ENCODE assay signal across 8 cellular contexts in genomic region chr3:128804017-128804816, GRCh38.
DNase-seq lines count a peak whose midpoint lies in the region; ATAC-seq and TF ChIP-seq lines count a peak whose summit lies in the region.

No MANE protein-coding gene starts in this region.

- no peaks in the 10 kb centered on the region for H3K9me3 ChIP-seq in T-helper 17 cell (ENCODE audit: control insufficient read depth, low read length, poor library complexity, severe bottlenecking)

- H3K4me1 Mint-ChIP-seq in T-helper 17 cell = peaks cover 61% of the 10 kb centered on the region
- peaks cover 47 to 52% of the 10 kb centered on the region in 2 donors for H3K4me1 Mint-ChIP-seq in natural killer cell

- H3K36me3 Mint-ChIP-seq in T-helper 17 cell (ENCODE audit: low read depth) = peaks cover 11% of the 10 kb centered on the region
- peaks cover 17% of the 10 kb centered on the region for H3K36me3 Mint-ChIP-seq in natural killer cell

- H3K4me1 ChIP-seq in ACC112 (ENCODE audit: control insufficient read depth, insufficient read depth, low read length, unreplicated experiment) = peaks cover 36% of the 10 kb centered on the region

- H3K27me3 Mint-ChIP-seq in T-helper 17 cell (no peaks in the 10 kb centered on the region), natural killer cell (ENCODE audit: low read depth in 2 of 2) (no peaks in the 10 kb centered on the region)

- H2AFZ ChIP-seq in ACC112 (ENCODE audit: low read length, unreplicated experiment) = no peak overlapping the region

- peaks cover 44% of the 10 kb centered on the region for H3K36me3 ChIP-seq in ACC112 (ENCODE audit: insufficient read depth, low read length)

- H3K27ac ChIP-seq in ACC112 (ENCODE audit: low read depth, low read length) (peak overlapping the region; percentile 62), coronary artery (peak overlapping the region in 1 of 2 donors; percentile 30)

- intact Hi-C loops in natural killer cell (cut with micrococcal nuclease) = loop anchor here (1.0 to 2.0 kb wide), 2 partner anchors 75 to 123 kb away; partner anchors contain the start of gene ACAD9

- no peaks in the 10 kb centered on the region for H3K27me3 ChIP-seq in ACC112 (ENCODE audit: insufficient read depth, low read length)

- H3K79me2 ChIP-seq in ACC112 (ENCODE audit: control insufficient read depth, insufficient read depth, low read length, unreplicated experiment) = peaks cover 36% of the 10 kb centered on the region

- ATAC-seq in GM19324 (IDR thresholded peaks at IDR 0.05; ENCODE audit: low FRiP score, unreplicated experiment) (peak; percentile 57), HG03342 (IDR thresholded peaks at IDR 0.05; ENCODE audit: unreplicated experiment) (peak; percentile 83), T-helper 17 cell (peak; percentile 92), natural killer cell (peak; percentile 93 to 95 (median 95))

- H3K9me3 Mint-ChIP-seq in natural killer cell = no peaks in the 10 kb centered on the region

- peak overlapping the region; percentile 62 for H3K4me3 ChIP-seq in ACC112 (ENCODE audit: low read depth, low read length)
- H3K4me3 ChIP-seq in coronary artery = peak overlapping the region; percentile 33

- no peak for TF ChIP-seq CTCF in coronary artery (IDR thresholded peaks at IDR 0.05)
- TF ChIP-seq CTCF in natural killer cell (IDR thresholded peaks at IDR 0.05) = no peak

- H3K4me3 Mint-ChIP-seq in T-helper 17 cell (peak overlapping the region; percentile 89), natural killer cell (peak overlapping the region; percentile 79)

- DNase-seq in T-helper 17 cell = peak in 1 of 3 donors; percentile 33
- no peak for DNase-seq in coronary artery (ENCODE audit: low spot score)
- peak; percentile 21 for DNase-seq in natural killer cell
- DNase-seq in mucosa of gallbladder (ENCODE audit: low spot score) = no peak
- DNase-seq in NCI-H128 (lab: John Stamatoyannopoulos, UW; ENCODE audit: unreplicated experiment) = no peak

- peak overlapping the region; percentile 96 for H3K27ac Mint-ChIP-seq in T-helper 17 cell
- peak overlapping the region; percentile 89 to 95 for H3K27ac Mint-ChIP-seq in natural killer cell
